8 cellular contexts compared by ENCODE assay signal in the genomic region with DNA sequence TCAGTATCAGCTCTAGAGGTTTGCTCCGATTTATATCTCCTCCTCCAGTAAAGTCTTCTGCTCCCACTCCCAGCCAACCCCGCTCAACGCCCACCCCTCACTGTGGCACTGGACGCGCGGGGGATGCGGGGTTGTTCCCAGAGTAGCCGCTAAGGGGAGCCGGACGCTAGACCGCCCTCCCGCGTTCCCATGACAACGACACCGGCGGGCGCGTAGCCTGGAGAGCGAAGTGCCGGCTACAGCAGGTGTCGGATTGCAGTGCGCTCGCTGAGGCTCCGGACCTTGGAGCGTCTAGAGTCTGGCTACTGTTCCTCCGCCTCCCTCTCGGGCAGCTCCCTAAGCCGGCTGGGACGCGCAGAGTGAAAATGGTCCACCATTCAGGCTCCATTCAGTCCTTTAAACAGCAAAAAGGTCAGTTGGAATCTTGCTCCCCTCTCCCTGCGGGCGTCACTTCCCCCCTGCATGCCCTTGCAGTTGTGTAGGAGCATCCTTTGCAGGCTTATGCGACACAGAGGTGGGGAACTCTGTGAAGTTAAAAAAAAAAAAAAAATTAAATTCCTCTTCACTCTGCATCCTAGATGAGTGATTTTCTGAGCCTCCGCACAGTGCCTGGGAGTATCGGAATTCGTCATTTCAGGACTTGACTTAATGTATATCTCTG. TPM values are rescaled to one million over a fixed set of nuclear protein-coding genes. Genes with fewer than 3 reads are reported as not detected.
DNase-seq lines count a peak whose midpoint lies in the region; ATAC-seq lines count a peak whose summit lies in the region.

A gene (plus strand): TSS at position 220 of the 661 bp plus-strand sequence. CDS start 146 bp downstream, at position 366.

- no peaks in the 10 kb centered on the region for H3K4me1 ChIP-seq in iPS DF 6.9 (ENCODE audit: control insufficient read depth, insufficient read depth, low read length)
- peaks cover 3% of the 10 kb centered on the region for H3K4me1 ChIP-seq in skeletal muscle satellite cell (ENCODE audit: control insufficient read depth, insufficient read depth, low read length)

- H3K27ac ChIP-seq in iPS DF 6.9 (ENCODE audit: low read length): no peak within 1 kb of the TSS

- ATAC-seq in GM18907 (IDR thresholded peaks at IDR 0.05; ENCODE audit: unreplicated experiment) (peak; percentile 99), HG03066 (IDR thresholded peaks at IDR 0.05; ENCODE audit: low read depth, unreplicated experiment) (peak; percentile 94)

- DNase-seq in COLO668 (lab: John Stamatoyannopoulos, UW; ENCODE audit: unreplicated experiment): peak; percentile 92
- peak; percentile 87 for DNase-seq in NCI-H2196 (lab: John Stamatoyannopoulos, UW; ENCODE audit: unreplicated experiment)
- peak; percentile 91 for DNase-seq in astrocyte of the hippocampus (ENCODE audit: low read depth, low spot score)
- DNase-seq in iPS DF 6.9 (ENCODE audit: low read depth, low spot score): peak; percentile 88
- DNase-seq in superior temporal gyrus (ENCODE audit: extremely low spot score): no peak

- peak within 1 kb of the TSS; percentile 41; the same call in 1 of the 2 replicates for H3K4me3 ChIP-seq in iPS DF 6.9 (ENCODE audit: low read length)
- H3K4me3 ChIP-seq in skeletal muscle satellite cell (ENCODE audit: low read length): peak within 1 kb of the TSS; percentile 41

- H3K27me3 ChIP-seq in iPS DF 6.9 (ENCODE audit: control insufficient read depth, insufficient read depth, low read length) (no peaks in the 10 kb centered on the region), skeletal muscle satellite cell (ENCODE audit: control insufficient read depth, insufficient read depth, low read length) (peaks cover 58% of the 10 kb centered on the region)

- WGBS in iPS DF 6.9 (ENCODE audit: insufficient coverage, insufficient read length): no CpG with 5 or more reads among the region's 36 CpGs

- H3K36me3 ChIP-seq in iPS DF 6.9 (ENCODE audit: control insufficient read depth, insufficient read depth, low read length) (no peaks in the 10 kb centered on the region), skeletal muscle satellite cell (ENCODE audit: insufficient read depth, low read length) (no peaks in the 10 kb centered on the region)

- no peaks in the 10 kb centered on the region for H3K9me3 ChIP-seq in iPS DF 6.9 (ENCODE audit: control insufficient read depth, insufficient read depth, low read length)
- H3K9me3 ChIP-seq in skeletal muscle satellite cell (replicated peaks; ENCODE audit: low read length): no peaks in the 10 kb centered on the region

- peak within 1 kb of the TSS; percentile 68 for H3K4me2 ChIP-seq in skeletal muscle satellite cell (ENCODE audit: low read length)

- H3K9ac ChIP-seq in skeletal muscle satellite cell (ENCODE audit: low read depth, low read length): no peak within 1 kb of the TSS

RNA-seq across cellular contexts. Expression of the gene that starts here (rescaled TPM):
- 1.3 and 4.2 TPM in 2 replicates for total RNA-seq in skeletal muscle satellite cell (2012; rRNA removed)
